ENCODE assay signal across 23 cellular contexts in genomic region chr10:122421747-122422146, GRCh38. TPM values are rescaled to one million over a fixed set of nuclear protein-coding genes. Genes with fewer than 3 reads are reported as not detected.
DNase-seq lines count a peak whose midpoint lies in the region; ATAC-seq and TF ChIP-seq lines count a peak whose summit lies in the region.
"Had no signal": no experiment of that assay in that cellular context is flagged by ENCODE, and none has a peak within 500 bp of the region (broad histone marks: within the 10 kb centered on the region; RNA-seq: fewer than 3 reads in every experiment).

No MANE protein-coding gene starts in this region.

- H3K4me3 ChIP-seq in gastroesophageal sphincter: no peak overlapping the region
- H3K4me3 ChIP-seq in upper lobe of right lung: no peak overlapping the region
- H3K4me3 ChIP-seq: right lobe of liver, SJSA1 had no signal

- H3K4me1 ChIP-seq in gastroesophageal sphincter (peaks cover 19 to 65% (median 19%) of the 10 kb centered on the region in 3 donors), upper lobe of right lung (peaks cover 45% of the 10 kb centered on the region)
- H3K4me1 ChIP-seq: right lobe of liver, SJSA1 had no signal

- TF ChIP-seq POLR2A in gastroesophageal sphincter (IDR thresholded peaks at IDR 0.05): no peak

- no peaks in the 10 kb centered on the region for H3K9me3 Mint-ChIP-seq in activated naive CD8-positive, alpha-beta T cell (ENCODE audit: low read depth)
- H3K9me3 Mint-ChIP-seq: activated T-helper 2 cell treated with anti-CD3 and anti-CD28 coated beads, Interferon-gamma antibody, Interleukin-2, Interleukin-4, amounts not matched to agents 10 μg/mL and 5 μg/mL and 100 μg/mL, durations not matched to agents 14 hours and 24 hours and 36 hours had no signal

- TF ChIP-seq EP300 in gastroesophageal sphincter (IDR thresholded peaks at IDR 0.05): no peak

- H3K36me3 ChIP-seq in gastroesophageal sphincter (peaks cover 0 to 26% of the 10 kb centered on the region in 2 donors), upper lobe of right lung (peaks cover 17% of the 10 kb centered on the region)

- H3K27me3 ChIP-seq in gastroesophageal sphincter (no peaks in the 10 kb centered on the region), upper lobe of right lung (no peaks in the 10 kb centered on the region)
- H3K27me3 ChIP-seq: right lobe of liver, SJSA1 had no signal

- H3K27ac Mint-ChIP-seq in activated naive CD8-positive, alpha-beta T cell: peak overlapping the region; percentile 68
- H3K27ac Mint-ChIP-seq: activated T-helper 2 cell treated with anti-CD3 and anti-CD28 coated beads, Interferon-gamma antibody, Interleukin-2, Interleukin-4, amounts not matched to agents 10 μg/mL and 5 μg/mL and 100 μg/mL, durations not matched to agents 14 hours and 24 hours and 36 hours had no signal

- H3K4me1 Mint-ChIP-seq in activated naive CD8-positive, alpha-beta T cell (ENCODE audit: low read depth): peaks cover 79% of the 10 kb centered on the region

- peaks cover 19% of the 10 kb centered on the region for H3K36me3 Mint-ChIP-seq in activated naive CD8-positive, alpha-beta T cell

- no peaks in the 10 kb centered on the region for H3K27me3 Mint-ChIP-seq in activated naive CD8-positive, alpha-beta T cell

- TF ChIP-seq CTCF in gastroesophageal sphincter (IDR thresholded peaks at IDR 0.05) (no peak), upper lobe of right lung (IDR thresholded peaks at IDR 0.05) (no peak)

- H3K9me3 ChIP-seq in gastroesophageal sphincter (no peaks in the 10 kb centered on the region), upper lobe of right lung (no peaks in the 10 kb centered on the region)
- H3K9me3 ChIP-seq: right lobe of liver, SJSA1 had no signal

- ATAC-seq in left ventricle myocardium superior (peak; percentile 47), gastroesophageal sphincter (no peak), upper lobe of right lung (peak; percentile 53)

- peak overlapping the region; percentile 35 for H3K4me3 Mint-ChIP-seq in activated naive CD8-positive, alpha-beta T cell

- intact Hi-C loops in left ventricle myocardium superior (cut with micrococcal nuclease): no loop called here
- intact Hi-C loops in cardiac septum (cut with DNase I): no loop called here
- intact Hi-C loops in upper lobe of right lung (cut with DNase I): no loop called here

- H3K27ac ChIP-seq in gastroesophageal sphincter (peak overlapping the region; percentile 69 to 84 (median 78)), upper lobe of right lung (no peak overlapping the region)
- H3K27ac ChIP-seq: right lobe of liver, SJSA1 had no signal

- no peak for DNase-seq in left ventricle myocardium superior
- no peak for DNase-seq in cardiac septum (ENCODE audit: low spot score)
- no peak for DNase-seq in upper lobe of right lung
- no peak for DNase-seq in NCI-H69 (lab: John Stamatoyannopoulos, UW)
- DNase-seq in activated CD4-positive, CD25-positive, alpha-beta regulatory T cell treated with anti-CD3 and anti-CD28 coated beads, Interleukin-2, amount 50 U/mL, for 72 hours: no peak
- no peak for DNase-seq in activated CD4-positive, alpha-beta T cell treated with anti-CD3 and anti-CD28 coated beads, Interleukin-2, amount 50 U/mL, for 4 hours
- DNase-seq: activated CD4-positive, alpha-beta T cell treated with anti-CD3 and anti-CD28 coated beads, Interleukin-2, amount 50 U/mL, for 1 hour; dermis blood vessel endothelial cell; kidney glomerular epithelial cell; midbrain; NCI-H187 treated with DMSO at 0.1 percent for 48 hours; nucleus accumbens; right lobe of liver; stimulated activated CD4-positive, alpha-beta T cell treated with anti-CD3 and anti-CD28 coated beads, Interleukin-2, amount 100 ng/mL, for 48 hours had no signal

RNA-seq across cellular contexts. Expression of gene ARMS2, which starts 32.7 kb away (rescaled TPM):
- total RNA-seq in left ventricle myocardium superior (not detected), cardiac septum (0.92 TPM), gastroesophageal sphincter (not detected), upper lobe of right lung (not detected)
- total RNA-seq: activated T-helper 2 cell treated with anti-CD3 and anti-CD28 coated beads, Interferon-gamma antibody, Interleukin-2, Interleukin-4, amounts not matched to agents 10 μg/mL and 5 μg/mL and 100 μg/mL, durations not matched to agents 14 hours and 24 hours and 36 hours; dermis blood vessel endothelial cell; fibroblast of lung; H4; HT1080; NCI-H460; OCI-LY7; right lobe of liver; SJSA1 had no signal

RNA-seq across cellular contexts. Expression of gene HTRA1, which starts 39.6 kb away (rescaled TPM):
- 46.6 TPM for total RNA-seq in left ventricle myocardium superior
- 104 TPM for total RNA-seq in cardiac septum
- 100 to 1,000 TPM; 107 to 137 (median 111) TPM for total RNA-seq in gastroesophageal sphincter
- total RNA-seq in upper lobe of right lung: 83.8 TPM
- total RNA-seq: activated T-helper 2 cell treated with anti-CD3 and anti-CD28 coated beads, Interferon-gamma antibody, Interleukin-2, Interleukin-4, amounts not matched to agents 10 μg/mL and 5 μg/mL and 100 μg/mL, durations not matched to agents 14 hours and 24 hours and 36 hours; OCI-LY7 had no signal

RNA-seq across cellular contexts. Expression of gene PLEKHA1, which starts 47.2 kb away (rescaled TPM):
- total RNA-seq in left ventricle myocardium superior (71.1 TPM), cardiac septum (46.2 TPM), gastroesophageal sphincter (100 to 1,000 TPM in 2 of 4 donors, 10 to 100 TPM in 2; 62.1 to 125 (median 93.8) TPM), upper lobe of right lung (59.9 TPM)
